Comparison of ENCODE assay signal across 28 cellular contexts in genomic region chr13:35761440-35762252, GRCh38.
"Had no signal": no experiment of that assay in that cellular context is flagged by ENCODE, and none has a peak within 500 bp of the region (broad histone marks: within the 10 kb centered on the region; RNA-seq: fewer than 3 reads in every experiment).

No MANE protein-coding gene starts in this region.

- H3K4me1 ChIP-seq: ascending aorta, Peyer's patch had no signal

- H3K4me3 Mint-ChIP-seq: activated B cell treated with CpG ODN at 0.5 μM for 24 hours; activated CD4-positive, alpha-beta memory T cell treated with anti-CD3 and anti-CD28 coated beads for 36 hours; activated CD4-positive, alpha-beta T cell treated with anti-CD3 and anti-CD28 coated beads, Interleukin-2, amount 10 ng/mL, durations not matched to agents 24 days and 14 days; activated naive CD4-positive, alpha-beta T cell treated with anti-CD3 and anti-CD28 coated beads, Interleukin-2, amount 50 U/mL, for 24 hours; activated naive CD8-positive, alpha-beta T cell treated with anti-CD3 and anti-CD28 coated beads, Interleukin-2, amount 50 U/mL, for 24 hours; activated T-helper 17 cell treated with anti-CD3 and anti-CD28 coated beads, Interleukin-2, amount 50 U/mL, for 72 hours; brain had no signal

- H3K4me2 ChIP-seq: KMS-11 had no signal

- H3K27me3 Mint-ChIP-seq: activated B cell treated with CpG ODN at 0.5 μM for 24 hours; activated CD4-positive, alpha-beta memory T cell treated with anti-CD3 and anti-CD28 coated beads for 36 hours; activated CD4-positive, alpha-beta T cell treated with anti-CD3 and anti-CD28 coated beads, Interleukin-2, amount 10 ng/mL, durations not matched to agents 24 days and 14 days; brain had no signal

- H3K27ac ChIP-seq: ascending aorta, cardiac muscle cell, KMS-11, Peyer's patch had no signal

- H3K9me3 Mint-ChIP-seq: brain had no signal

- H3K9ac ChIP-seq: KMS-11 had no signal

- FAIRE-seq: TTC549 had no signal

- H3K27ac Mint-ChIP-seq: activated B cell treated with CpG ODN at 0.5 μM for 24 hours; activated CD4-positive, alpha-beta memory T cell treated with anti-CD3 and anti-CD28 coated beads for 36 hours; activated CD4-positive, alpha-beta T cell treated with anti-CD3 and anti-CD28 coated beads, Interleukin-2, amount 10 ng/mL, durations not matched to agents 24 days and 14 days; activated naive CD4-positive, alpha-beta T cell treated with anti-CD3 and anti-CD28 coated beads, Interleukin-2, amount 50 U/mL, for 24 hours; activated naive CD8-positive, alpha-beta T cell treated with anti-CD3 and anti-CD28 coated beads, Interleukin-2, amount 50 U/mL, for 24 hours; activated T-helper 17 cell treated with anti-CD3 and anti-CD28 coated beads, Interleukin-2, amount 50 U/mL, for 72 hours; brain had no signal

- ATAC-seq: activated naive CD8-positive, alpha-beta T cell treated with anti-CD3 and anti-CD28 coated beads, Interleukin-2, amount 50 U/mL, for 24 hours; activated T-helper 17 cell treated with anti-CD3 and anti-CD28 coated beads, Interleukin-2, amount 50 U/mL, for 72 hours had no signal

- H3K36me3 ChIP-seq: ascending aorta, cardiac muscle cell, Peyer's patch had no signal

- H3K9me3 ChIP-seq: ascending aorta, Peyer's patch had no signal

- H3K4me3 ChIP-seq: ascending aorta, cardiac muscle cell, Peyer's patch had no signal

- H3K4me1 Mint-ChIP-seq: activated B cell treated with CpG ODN at 0.5 μM for 24 hours; activated CD4-positive, alpha-beta T cell treated with anti-CD3 and anti-CD28 coated beads, Interleukin-2, amount 10 ng/mL, durations not matched to agents 24 days and 14 days; activated naive CD4-positive, alpha-beta T cell treated with anti-CD3 and anti-CD28 coated beads, Interleukin-2, amount 50 U/mL, for 24 hours; activated naive CD8-positive, alpha-beta T cell treated with anti-CD3 and anti-CD28 coated beads, Interleukin-2, amount 50 U/mL, for 24 hours; activated T-helper 17 cell treated with anti-CD3 and anti-CD28 coated beads, Interleukin-2, amount 50 U/mL, for 72 hours had no signal

- H3K36me3 Mint-ChIP-seq: activated CD4-positive, alpha-beta memory T cell treated with anti-CD3 and anti-CD28 coated beads for 36 hours; activated naive CD4-positive, alpha-beta T cell treated with anti-CD3 and anti-CD28 coated beads, Interleukin-2, amount 50 U/mL, for 24 hours; brain had no signal

- DNase-seq: activated B cell treated with CpG ODN at 0.5 μM for 24 hours; activated CD4-positive, alpha-beta memory T cell treated with anti-CD3 and anti-CD28 coated beads for 36 hours; activated CD4-positive, alpha-beta T cell treated with anti-CD3 and anti-CD28 coated beads for 1 hour; activated CD4-positive, alpha-beta T cell treated with anti-CD3 and anti-CD28 coated beads, Interleukin-2, amount 10 ng/mL, durations not matched to agents 24 days and 14 days; activated CD8-positive, alpha-beta memory T cell treated with anti-CD3 and anti-CD28 coated beads for 24 hours; activated gamma-delta T cell treated with Interleukin-2 at 50 U/mL for 16 hours; activated naive CD8-positive, alpha-beta T cell treated with anti-CD3 and anti-CD28 coated beads, Interleukin-2, amount 50 U/mL, for 24 hours; activated T-cell treated with anti-CD3 and anti-CD28 coated beads, Interleukin-2, amount 50 U/mL, for 48 hours; amniotic stem cell; NCI-H1092; NCI-H1417; NCI-H1930; NCI-H2107; NCI-H2171 treated with DMSO at 0.1 percent for 48 hours; NCI-H226; NCI-H526 treated with DMSO at 0.1 percent for 48 hours; NCI-H82; Peyer's patch; SHP77 treated with DMSO at 0.1 percent for 48 hours; T-helper 2 cell; T1000 had no signal

- H3K27me3 ChIP-seq: ascending aorta, cardiac muscle cell, Peyer's patch had no signal
